8 cellular contexts compared by ENCODE assay signal in the genomic region with DNA sequence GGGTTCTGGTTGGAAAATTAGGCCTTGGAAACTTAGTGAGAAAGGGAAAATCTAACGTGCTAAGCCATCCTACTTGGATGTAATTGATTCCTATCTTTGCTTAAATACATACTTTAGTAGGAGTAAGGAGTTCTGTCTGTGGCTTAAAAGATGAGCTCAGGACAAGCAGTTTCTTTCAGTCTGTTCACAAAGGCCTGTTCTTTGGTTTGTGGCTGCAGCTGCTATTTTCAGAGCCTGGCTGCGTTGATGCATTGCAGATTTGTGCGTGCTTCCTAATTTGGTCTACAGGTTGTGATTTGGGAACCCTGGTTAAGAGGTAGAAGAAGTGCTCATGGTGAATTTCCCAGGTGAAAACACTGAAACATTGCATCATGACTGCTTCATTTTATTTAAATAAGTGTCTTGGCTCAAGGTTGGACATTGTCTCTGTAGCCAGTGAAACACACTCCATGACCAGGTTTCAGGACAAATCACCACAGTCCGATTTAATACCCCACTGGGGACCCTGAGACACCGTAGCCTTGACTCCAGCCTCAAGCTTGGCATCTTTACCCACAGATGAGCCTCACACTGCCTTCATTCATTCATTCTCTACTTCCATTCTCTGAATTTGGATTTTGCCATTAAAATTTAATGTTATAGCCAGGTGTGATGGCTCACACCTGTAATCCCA. TPM values are rescaled to one million over a fixed set of nuclear protein-coding genes. Genes with fewer than 3 reads are reported as not detected.
DNase-seq lines count a peak whose midpoint lies in the region; ATAC-seq and TF ChIP-seq lines count a peak whose summit lies in the region.
"Not testable (repeated sequence)": the region's sequence is repeated elsewhere in the genome, so short reads cannot be mapped to it uniquely, and the experiment has no call there.

No MANE protein-coding gene starts in this region.

- intact Hi-C loops in CD8-positive, alpha-beta T cell (cut with DNase I, micrococcal nuclease), result not testable (repeated sequence)

- H3K36me3 ChIP-seq in CD8-positive, alpha-beta T cell (ENCODE audit: insufficient read depth, low read length); cardiac muscle cell: not testable (repeated sequence)

- not testable (repeated sequence) for H3K27me3 ChIP-seq in CD8-positive, alpha-beta T cell (ENCODE audit: insufficient read depth, low read length); cardiac muscle cell

- POLR2A ChIA-PET in CD8-positive, alpha-beta T cell (lab: Charles Lee), result not testable (repeated sequence)

- H3K27me3 Mint-ChIP-seq in CD8-positive, alpha-beta T cell (ENCODE audit: low read depth); T-helper 17 cell; stimulated activated memory B cell treated with anti-CD40 and anti-IgM and Interleukin-4, amounts not matched to agents 10 μg/mL and 1 μg/mL and 100 μg/mL, for 72 hours: not testable (repeated sequence)

- H3K4me3 Mint-ChIP-seq in CD8-positive, alpha-beta T cell, result peak overlapping the region; percentile 12
- H3K4me3 Mint-ChIP-seq in T-helper 17 cell, result not testable (repeated sequence)
- peak overlapping the region; percentile 25 for H3K4me3 Mint-ChIP-seq in stimulated activated memory B cell treated with anti-CD40 and anti-IgM and Interleukin-4, amounts not matched to agents 10 μg/mL and 1 μg/mL and 100 μg/mL, for 72 hours

- TF ChIP-seq CTCF in CD8-positive, alpha-beta T cell (IDR thresholded peaks at IDR 0.05); cardiac muscle cell (IDR thresholded peaks at IDR 0.05; ENCODE audit: low read depth, low read length): not testable (repeated sequence)

- DNase-seq in CD8-positive, alpha-beta T cell; T-helper 17 cell; cardiac muscle cell (ENCODE audit: low read depth in 1 of 2, low spot score in 1 of 2): not testable (repeated sequence)

- CTCF ChIA-PET in CD8-positive, alpha-beta T cell (lab: Charles Lee), result not testable (repeated sequence)

- H3K27ac ChIP-seq in CD8-positive, alpha-beta T cell (ENCODE audit: low read depth, low read length), result not testable (repeated sequence)
- peak overlapping the region; percentile 73 for H3K27ac ChIP-seq in cardiac muscle cell

- H3K9me3 Mint-ChIP-seq in CD8-positive, alpha-beta T cell; stimulated activated memory B cell treated with anti-CD40 and anti-IgM and Interleukin-4, amounts not matched to agents 10 μg/mL and 1 μg/mL and 100 μg/mL, for 72 hours: not testable (repeated sequence)

- peak; percentile 48 for ATAC-seq in CD8-positive, alpha-beta T cell
- ATAC-seq in GM18868 (IDR thresholded peaks at IDR 0.05; ENCODE audit: unreplicated experiment), result peak; percentile 61
- ATAC-seq in GM21381 (IDR thresholded peaks at IDR 0.05; ENCODE audit: unreplicated experiment), result peak; percentile 40
- ATAC-seq in HG02759 (IDR thresholded peaks at IDR 0.05; ENCODE audit: unreplicated experiment), result peak; percentile 38
- ATAC-seq in HG03354 (IDR thresholded peaks at IDR 0.05; ENCODE audit: poor library complexity, severe bottlenecking, unreplicated experiment), result peak; percentile 53
- not testable (repeated sequence) for ATAC-seq in T-helper 17 cell
- ATAC-seq in stimulated activated memory B cell treated with anti-CD40 and anti-IgM and Interleukin-4, amounts not matched to agents 10 μg/mL and 1 μg/mL and 100 μg/mL, for 72 hours, result peak; percentile 65

- not testable (repeated sequence) for H3K9me3 ChIP-seq in CD8-positive, alpha-beta T cell (ENCODE audit: low read length); T-helper 17 cell (ENCODE audit: control insufficient read depth, low read length, poor library complexity, severe bottlenecking); cardiac muscle cell (ENCODE audit: low read depth)

- H3K4me3 ChIP-seq in CD8-positive, alpha-beta T cell (ENCODE audit: low read depth, low read length); cardiac muscle cell: not testable (repeated sequence)

- not testable (repeated sequence) for H3K36me3 Mint-ChIP-seq in CD8-positive, alpha-beta T cell; T-helper 17 cell (ENCODE audit: low read depth); stimulated activated memory B cell treated with anti-CD40 and anti-IgM and Interleukin-4, amounts not matched to agents 10 μg/mL and 1 μg/mL and 100 μg/mL, for 72 hours

- peaks cover 19% of the 10 kb centered on the region for H3K4me1 Mint-ChIP-seq in CD8-positive, alpha-beta T cell (ENCODE audit: low read depth)
- H3K4me1 Mint-ChIP-seq in T-helper 17 cell, result not testable (repeated sequence)
- H3K4me1 Mint-ChIP-seq in stimulated activated memory B cell treated with anti-CD40 and anti-IgM and Interleukin-4, amounts not matched to agents 10 μg/mL and 1 μg/mL and 100 μg/mL, for 72 hours, result peaks cover 38% of the 10 kb centered on the region

- H3K4me1 ChIP-seq in CD8-positive, alpha-beta T cell (ENCODE audit: insufficient read depth, low read length); cardiac muscle cell (ENCODE audit: low read depth): not testable (repeated sequence)

- H3K27ac Mint-ChIP-seq in CD8-positive, alpha-beta T cell, result peak overlapping the region; percentile 16
- H3K27ac Mint-ChIP-seq in T-helper 17 cell, result peak overlapping the region; percentile 60
- H3K27ac Mint-ChIP-seq in stimulated activated memory B cell treated with anti-CD40 and anti-IgM and Interleukin-4, amounts not matched to agents 10 μg/mL and 1 μg/mL and 100 μg/mL, for 72 hours, result peak overlapping the region; percentile 88

RNA-seq across cellular contexts. Expression of a gene that starts 30.9 kb away (rescaled TPM):
- total RNA-seq in CD8-positive, alpha-beta T cell, result 10 to 100 TPM; 11.6 to 11.9 TPM
- total RNA-seq in T-helper 17 cell (10 to 100 TPM; 15.8 to 19.9 TPM), cardiac muscle cell (27.9 and 32.2 TPM in 2 replicates)
- 21.3 TPM in 2 replicates for polyA plus RNA-seq in cardiac muscle cell

RNA-seq across cellular contexts. Expression of a gene that starts 51.8 kb away (rescaled TPM):
- 1 to 10 TPM; 1.3 to 2.0 TPM for total RNA-seq in CD8-positive, alpha-beta T cell
- total RNA-seq in T-helper 17 cell (1 to 10 TPM in 1 of 2 donors, under 1 TPM in 1; 0.96 to 1.1 TPM), cardiac muscle cell (16.2 and 27.5 TPM in 2 replicates)
- polyA plus RNA-seq in cardiac muscle cell, result 48.7 and 56.0 TPM in 2 replicates

Comparison
In these comparisons a context has a peak if more than half of its experiments do, and no peak if none do; other contexts are left out.
1. H3K27ac Mint-ChIP-seq: peak in every context shown above with its lines; median percentile 88 in stimulated activated memory B cell treated with anti-CD40 and anti-IgM and Interleukin-4, amounts not matched to agents 10 μg/mL and 1 μg/mL and 100 μg/mL, for 72 hours; 60 in T-helper 17 cell; 16 in CD8-positive, alpha-beta T cell.